In genomic region chr9:130128782-130129424, GRCh38 we compare ENCODE assay signal across 8 cellular contexts. TPM values are rescaled to one million over a fixed set of nuclear protein-coding genes. Genes with fewer than 3 reads are reported as not detected.
DNase-seq lines count a peak whose midpoint lies in the region; ATAC-seq, FAIRE-seq and TF ChIP-seq lines count a peak whose summit lies in the region.

No MANE protein-coding gene starts in this region.

- no peaks in the 10 kb centered on the region for H3K9me3 Mint-ChIP-seq in activated naive CD4-positive, alpha-beta T cell treated with anti-CD3 and anti-CD28 coated beads, Interleukin-2, amount 50 U/mL, for 24 hours

- peak; percentile 87 for FAIRE-seq in GM12891 (lab: Jason Lieb, UNC)

- DNase-seq in GM12891 (ENCODE audit: insufficient read length, low spot score) (peak; percentile 43), SJSA1 (ENCODE audit: low read depth in 1 of 2, low spot score in 2 of 2) (peak; percentile 66 to 79), left ventricle myocardium inferior (peak; percentile 42), DMS114 treated with DMSO at 0.1 percent for 48 hours (lab: John Stamatoyannopoulos, UW; ENCODE audit: unreplicated experiment) (no peak), SW480 (ENCODE audit: low spot score) (no peak)
- DNase-seq in stimulated activated CD4-positive, alpha-beta T cell treated with anti-CD3 and anti-CD28 coated beads, Interleukin-12 subunit alpha, Interleukin-12 subunit beta, amount 100 ng/mL, for 48 hours (ENCODE audit: low read depth in 2 of 3, low spot score in 1 of 3), result peak in 2 of 3 donors; percentile 43 to 44

- peak; percentile 76 for ATAC-seq in HG02938 (IDR thresholded peaks at IDR 0.05; ENCODE audit: unreplicated experiment)

- peak overlapping the region; percentile 100 for H3K27ac Mint-ChIP-seq in activated naive CD4-positive, alpha-beta T cell treated with anti-CD3 and anti-CD28 coated beads, Interleukin-2, amount 50 U/mL, for 24 hours

- H3K4me1 Mint-ChIP-seq in activated naive CD4-positive, alpha-beta T cell treated with anti-CD3 and anti-CD28 coated beads, Interleukin-2, amount 50 U/mL, for 24 hours, result peaks cover 60% of the 10 kb centered on the region

- TF ChIP-seq POLR2A in GM12891 (IDR thresholded peaks at IDR 0.05; ENCODE audit: low read depth, low read length), result peak; percentile 73

- H3K27ac ChIP-seq in SJSA1, result peak overlapping the region; percentile 90
- H3K27ac ChIP-seq in left ventricle myocardium inferior (replicated peaks), result peak overlapping the region; percentile 60

- no peaks in the 10 kb centered on the region for H3K9me3 ChIP-seq in SJSA1 (replicated peaks)
- no peaks in the 10 kb centered on the region for H3K9me3 ChIP-seq in left ventricle myocardium inferior (replicated peaks)

- TF ChIP-seq CTCF in left ventricle myocardium inferior (IDR thresholded peaks at IDR 0.05; ENCODE audit: borderline replicate concordance), result no peak

- H3K36me3 ChIP-seq in SJSA1 (peaks cover 41% of the 10 kb centered on the region), left ventricle myocardium inferior (peaks cover 67% of the 10 kb centered on the region)

- intact Hi-C loops in left ventricle myocardium inferior (cut with micrococcal nuclease), result no loop called here

- H3K27me3 Mint-ChIP-seq in activated naive CD4-positive, alpha-beta T cell treated with anti-CD3 and anti-CD28 coated beads, Interleukin-2, amount 50 U/mL, for 24 hours, result no peaks in the 10 kb centered on the region

- H3K4me1 ChIP-seq in SJSA1 (replicated peaks) (peaks cover 22% of the 10 kb centered on the region), left ventricle myocardium inferior (peaks cover 18% of the 10 kb centered on the region)

- no peaks in the 10 kb centered on the region for H3K27me3 ChIP-seq in SJSA1 (replicated peaks)
- no peaks in the 10 kb centered on the region for H3K27me3 ChIP-seq in left ventricle myocardium inferior (ENCODE audit: low read depth)

- H3K4me3 ChIP-seq in SJSA1 (no peak overlapping the region), left ventricle myocardium inferior (no peak overlapping the region)

- peaks cover 11% of the 10 kb centered on the region for H3K36me3 Mint-ChIP-seq in activated naive CD4-positive, alpha-beta T cell treated with anti-CD3 and anti-CD28 coated beads, Interleukin-2, amount 50 U/mL, for 24 hours

- peak overlapping the region; percentile 88 for H3K4me3 Mint-ChIP-seq in activated naive CD4-positive, alpha-beta T cell treated with anti-CD3 and anti-CD28 coated beads, Interleukin-2, amount 50 U/mL, for 24 hours

TF ChIP-seq in GM12891, 5 proteins besides CTCF, POLR2A, EP300 and RAD21:
- TF ChIP-seq SPI1 (IDR thresholded peaks at IDR 0.05; ENCODE audit: low read depth, low read length) (peak; percentile 71), TAF1 (IDR thresholded peaks at IDR 0.05; ENCODE audit: low read depth, low read length) (no peak; the same call in 1 of the 2 replicates), PAX5 (IDR thresholded peaks at IDR 0.05; ENCODE audit: insufficient read depth, low read length, severe bottlenecking) (no peak), POU2F2 (IDR thresholded peaks at IDR 0.05; ENCODE audit: low read depth, low read length) (no peak), POLR2AphosphoS5 (IDR thresholded peaks at IDR 0.05; ENCODE audit: low read depth, low read length) (peak; percentile 62; the same call in 1 of the 2 replicates)

RNA-seq across cellular contexts. Expression of gene NCS1, which starts 43.3 kb away (rescaled TPM):
- 0.08 TPM for polyA plus RNA-seq in GM12891 (2012; ENCODE audit: low read depth, missing spikeins)
- 31.5 and 44.6 TPM in 2 replicates for total RNA-seq in SJSA1 (2014; rRNA removed; shearing (Covaris generic))
- 6.1 TPM for total RNA-seq in left ventricle myocardium inferior

Comparison
In these comparisons a context has a peak if more than half of its experiments do, and no peak if none do; other contexts are left out.
1. DNase-seq: peak in GM12891 (single experiment), SJSA1 (2 of 2), left ventricle myocardium inferior (single experiment) and stimulated activated CD4-positive, alpha-beta T cell treated with anti-CD3 and anti-CD28 coated beads, Interleukin-12 subunit alpha, Interleukin-12 subunit beta, amount 100 ng/mL, for 48 hours (2 of 3); none in DMS114 treated with DMSO at 0.1 percent for 48 hours (single experiment) and SW480 (single experiment).